10 cellular contexts compared by ENCODE assay signal in genomic region chr11:6656581-6656915, GRCh38. TPM values are rescaled to one million over a fixed set of nuclear protein-coding genes. Genes with fewer than 3 reads are reported as not detected.
DNase-seq lines count a peak whose midpoint lies in the region; ATAC-seq lines count a peak whose summit lies in the region.
"Had no signal": no experiment of that assay in that cellular context is flagged by ENCODE, and none has a peak within 500 bp of the region (broad histone marks: within the 10 kb centered on the region; RNA-seq: fewer than 3 reads in every experiment).

No MANE protein-coding gene starts in this region.

- in situ Hi-C loops in ACHN (cut with HindIII; ENCODE audit: low pct_ligation_motif_present, low pct_unique_long_range_greater_than_20kb, low sequenced_read_pairs) = no loop called here

- no peak for ATAC-seq in activated naive CD4-positive, alpha-beta T cell treated with anti-CD3 and anti-CD28 coated beads, Interleukin-2, amount 50 U/mL, for 72 hours
- no peak for ATAC-seq in activated naive CD8-positive, alpha-beta T cell treated with anti-CD3 and anti-CD28 coated beads, Interleukin-2, amount 10 ng/mL, durations not matched to agents 7 days and 5 days (ENCODE audit: low read depth)
- ATAC-seq in GM19455 (IDR thresholded peaks at IDR 0.05; ENCODE audit: unreplicated experiment) = no peak

- H3K4ac ChIP-seq in mesendoderm (ENCODE audit: low read depth, low read length) = no peak overlapping the region

- H3K9me3 ChIP-seq in subcutaneous abdominal adipose tissue (ENCODE audit: control insufficient read depth in 5 of 5, low read length in 5 of 5) = no peaks in the 10 kb centered on the region
- H3K9me3 ChIP-seq: BE2C had no signal

- H3K18ac ChIP-seq in mesendoderm (ENCODE audit: low read length) = no peak overlapping the region

- peak overlapping the region; percentile 59 for H3K4me3 Mint-ChIP-seq in activated naive CD4-positive, alpha-beta T cell treated with anti-CD3 and anti-CD28 coated beads, Interleukin-2, amount 10 ng/mL, durations not matched to agents 7 days and 5 days
- peak overlapping the region; percentile 74 for H3K4me3 Mint-ChIP-seq in activated naive CD8-positive, alpha-beta T cell treated with anti-CD3 and anti-CD28 coated beads, Interleukin-2, amount 10 ng/mL, durations not matched to agents 7 days and 5 days

- H3K79me2 ChIP-seq in mesendoderm (ENCODE audit: control insufficient read depth, insufficient read depth, low read length) = no peaks in the 10 kb centered on the region

- peak overlapping the region; percentile 91 for H3K56ac ChIP-seq in mesendoderm (ENCODE audit: low read length)

- no peak overlapping the region for H2BK5ac ChIP-seq in mesendoderm (ENCODE audit: low read length)

- H3K9ac ChIP-seq in mesendoderm (ENCODE audit: low read length) = peak overlapping the region; percentile 80
- peak overlapping the region in 3 of 5 donors; percentile 49 to 65 (median 62) for H3K9ac ChIP-seq in subcutaneous abdominal adipose tissue (ENCODE audit: low read length in 5 of 5)

- H3K27me3 ChIP-seq in mesendoderm (ENCODE audit: insufficient read depth, low read length, poor library complexity) = peaks cover 6% of the 10 kb centered on the region
- peaks cover 0 to 12% (median 5%) of the 10 kb centered on the region in 5 donors for H3K27me3 ChIP-seq in subcutaneous abdominal adipose tissue (ENCODE audit: control insufficient read depth in 5 of 5, insufficient read depth in 4 of 5, low read length in 5 of 5)

- no peak overlapping the region for H3K23ac ChIP-seq in mesendoderm (ENCODE audit: low read length)

- peaks cover 16% of the 10 kb centered on the region for H3K27me3 Mint-ChIP-seq in activated naive CD4-positive, alpha-beta T cell treated with anti-CD3 and anti-CD28 coated beads, Interleukin-2, amount 10 ng/mL, durations not matched to agents 7 days and 5 days
- H3K27me3 Mint-ChIP-seq in activated naive CD8-positive, alpha-beta T cell treated with anti-CD3 and anti-CD28 coated beads, Interleukin-2, amount 10 ng/mL, durations not matched to agents 7 days and 5 days = peaks cover 16% of the 10 kb centered on the region

- no peak for DNase-seq in activated naive CD4-positive, alpha-beta T cell treated with anti-CD3 and anti-CD28 coated beads, Interleukin-2, amount 10 ng/mL, durations not matched to agents 7 days and 5 days
- DNase-seq in activated naive CD4-positive, alpha-beta T cell treated with anti-CD3 and anti-CD28 coated beads, Interleukin-2, amount 50 U/mL, for 72 hours (ENCODE audit: low spot score in 2 of 2) = no peak
- DNase-seq in activated naive CD8-positive, alpha-beta T cell treated with anti-CD3 and anti-CD28 coated beads, Interleukin-2, amount 10 ng/mL, durations not matched to agents 7 days and 5 days = no peak
- no peak for DNase-seq in mesendoderm
- DNase-seq in A172 (ENCODE audit: low spot score) = no peak
- DNase-seq in ACHN = no peak
- DNase-seq: activated CD4-positive, alpha-beta T cell treated with anti-CD3 and anti-CD28 coated beads, Interleukin-2, amount 50 U/mL, for 48 hours; BE2C had no signal

- H3K4me1 ChIP-seq in mesendoderm (ENCODE audit: control insufficient read depth, low read depth, low read length) (peaks cover 5% of the 10 kb centered on the region), subcutaneous abdominal adipose tissue (ENCODE audit: control insufficient read depth in 5 of 5, insufficient read depth in 5 of 5, low read length in 5 of 5) (peaks cover 3 to 34% (median 6%) of the 10 kb centered on the region in 5 donors)
- H3K4me1 ChIP-seq: BE2C had no signal

- no peak overlapping the region for H2BK15ac ChIP-seq in mesendoderm (replicated peaks; ENCODE audit: low read depth)

- no peak overlapping the region for H2BK120ac ChIP-seq in mesendoderm (ENCODE audit: low read depth, low read length)

- no peak overlapping the region for H2AK5ac ChIP-seq in mesendoderm (ENCODE audit: low read length)

- CTCF ChIA-PET in activated naive CD4-positive, alpha-beta T cell treated with anti-CD3 and anti-CD28 coated beads, Interleukin-2, amount 10 ng/mL, durations not matched to agents 7 days and 5 days (lab: Charles Lee) = interaction anchor here (1.4 to 1.6 kb wide), 2 partner anchors 9 to 126 kb away, joined by 4 to 5 read pairs; no protein-coding TSS in a partner anchor

- POLR2A ChIA-PET in activated naive CD8-positive, alpha-beta T cell treated with anti-CD3 and anti-CD28 coated beads, Interleukin-2, amount 10 ng/mL, durations not matched to agents 7 days and 5 days (lab: Charles Lee) = interaction anchor here (1.2 kb wide), 1 partner anchor 45 kb away, joined by 3 read pairs; the partner anchor contains the start of gene TAF10

- no peaks in the 10 kb centered on the region for H3K79me1 ChIP-seq in mesendoderm (ENCODE audit: low read length)

- peaks cover 5% of the 10 kb centered on the region for H3K4me1 Mint-ChIP-seq in activated naive CD4-positive, alpha-beta T cell treated with anti-CD3 and anti-CD28 coated beads, Interleukin-2, amount 10 ng/mL, durations not matched to agents 7 days and 5 days
- peaks cover 3% of the 10 kb centered on the region for H3K4me1 Mint-ChIP-seq in activated naive CD8-positive, alpha-beta T cell treated with anti-CD3 and anti-CD28 coated beads, Interleukin-2, amount 10 ng/mL, durations not matched to agents 7 days and 5 days

- no peak overlapping the region for H3K27ac Mint-ChIP-seq in activated naive CD4-positive, alpha-beta T cell treated with anti-CD3 and anti-CD28 coated beads, Interleukin-2, amount 10 ng/mL, durations not matched to agents 7 days and 5 days
- no peak overlapping the region for H3K27ac Mint-ChIP-seq in activated naive CD4-positive, alpha-beta T cell treated with anti-CD3 and anti-CD28 coated beads, Interleukin-2, amount 50 U/mL, for 72 hours
- no peak overlapping the region for H3K27ac Mint-ChIP-seq in activated naive CD8-positive, alpha-beta T cell treated with anti-CD3 and anti-CD28 coated beads, Interleukin-2, amount 10 ng/mL, durations not matched to agents 7 days and 5 days

- no CpG with 5 or more reads among the region's 4 CpGs for WGBS in mesendoderm (ENCODE audit: extremely low coverage, insufficient coverage, low lambda C conversion rate)

- H4K5ac ChIP-seq in mesendoderm (ENCODE audit: low read length) = no peak overlapping the region

- H3K36me3 ChIP-seq in mesendoderm (ENCODE audit: control insufficient read depth, insufficient read depth, low read length) (no peaks in the 10 kb centered on the region), subcutaneous abdominal adipose tissue (ENCODE audit: control insufficient read depth in 5 of 5, insufficient read depth in 5 of 5, low read length in 5 of 5) (no peaks in the 10 kb centered on the region)
- H3K36me3 ChIP-seq: BE2C had no signal

- no peaks in the 10 kb centered on the region for H3K36me3 Mint-ChIP-seq in activated naive CD4-positive, alpha-beta T cell treated with anti-CD3 and anti-CD28 coated beads, Interleukin-2, amount 10 ng/mL, durations not matched to agents 7 days and 5 days
- no peaks in the 10 kb centered on the region for H3K36me3 Mint-ChIP-seq in activated naive CD4-positive, alpha-beta T cell treated with anti-CD3 and anti-CD28 coated beads, Interleukin-2, amount 50 U/mL, for 72 hours
- peaks cover 2% of the 10 kb centered on the region for H3K36me3 Mint-ChIP-seq in activated naive CD8-positive, alpha-beta T cell treated with anti-CD3 and anti-CD28 coated beads, Interleukin-2, amount 10 ng/mL, durations not matched to agents 7 days and 5 days

- H4K8ac ChIP-seq in mesendoderm (ENCODE audit: low read depth, low read length) = no peak overlapping the region

- H3K4me2 ChIP-seq in mesendoderm (ENCODE audit: low read length) = no peak overlapping the region

- H3K4me3 ChIP-seq in mesendoderm (ENCODE audit: low read length) (no peak overlapping the region), subcutaneous abdominal adipose tissue (ENCODE audit: low read depth in 1 of 5, low read length in 5 of 5) (peak overlapping the region in 3 of 5 donors; percentile 52 to 75 (median 58))

- H3K9me3 Mint-ChIP-seq in activated naive CD4-positive, alpha-beta T cell treated with anti-CD3 and anti-CD28 coated beads, Interleukin-2, amount 10 ng/mL, durations not matched to agents 7 days and 5 days = no peaks in the 10 kb centered on the region
- no peaks in the 10 kb centered on the region for H3K9me3 Mint-ChIP-seq in activated naive CD4-positive, alpha-beta T cell treated with anti-CD3 and anti-CD28 coated beads, Interleukin-2, amount 50 U/mL, for 72 hours
- H3K9me3 Mint-ChIP-seq in activated naive CD8-positive, alpha-beta T cell treated with anti-CD3 and anti-CD28 coated beads, Interleukin-2, amount 10 ng/mL, durations not matched to agents 7 days and 5 days = no peaks in the 10 kb centered on the region

- H3K27ac ChIP-seq in mesendoderm (ENCODE audit: low read depth, low read length) = no peak overlapping the region
- H3K27ac ChIP-seq in subcutaneous abdominal adipose tissue (ENCODE audit: low read depth, low read length) = peak overlapping the region; percentile 63

RNA-seq across cellular contexts. Expression of gene DCHS1, which starts 0.9 kb away (rescaled TPM):
- 1 to 10 TPM in 1 of 2 donors, under 1 TPM in 1; 0.82 to 2.1 TPM for total RNA-seq in activated naive CD4-positive, alpha-beta T cell treated with anti-CD3 and anti-CD28 coated beads, Interleukin-2, amount 50 U/mL, for 72 hours
- total RNA-seq in activated naive CD8-positive, alpha-beta T cell treated with anti-CD3 and anti-CD28 coated beads, Interleukin-2, amount 10 ng/mL, durations not matched to agents 7 days and 5 days = 1 to 10 TPM; 2.1 to 2.5 TPM
- 2.9 TPM for polyA plus RNA-seq in mesendoderm (2013, experiment 1 of 2)
- polyA plus RNA-seq in mesendoderm (2013, experiment 2 of 2) = 3.0 TPM
- total RNA-seq in A172 (2014; rRNA removed; shearing (Covaris generic)) = 2.3 and 3.8 TPM in 2 replicates

RNA-seq across cellular contexts. Expression of gene MRPL17, which starts 26.6 kb away (rescaled TPM):
- 100 to 1,000 TPM in 1 of 2 donors, 10 to 100 TPM in 1; 92.4 to 104 TPM for total RNA-seq in activated naive CD4-positive, alpha-beta T cell treated with anti-CD3 and anti-CD28 coated beads, Interleukin-2, amount 50 U/mL, for 72 hours
- 10 to 100 TPM; 50.9 to 51.4 TPM for total RNA-seq in activated naive CD8-positive, alpha-beta T cell treated with anti-CD3 and anti-CD28 coated beads, Interleukin-2, amount 10 ng/mL, durations not matched to agents 7 days and 5 days
- 90.2 TPM for polyA plus RNA-seq in mesendoderm (2013, experiment 1 of 2)
- polyA plus RNA-seq in mesendoderm (2013, experiment 2 of 2) = 91.6 TPM
- total RNA-seq in A172 (2014; rRNA removed; shearing (Covaris generic)) = 121 and 417 TPM in 2 replicates

RNA-seq across cellular contexts. Expression of gene TPP1, which starts 37.3 kb away (rescaled TPM):
- 10 to 100 TPM; 54.7 to 67.4 TPM for total RNA-seq in activated naive CD4-positive, alpha-beta T cell treated with anti-CD3 and anti-CD28 coated beads, Interleukin-2, amount 50 U/mL, for 72 hours
- total RNA-seq in activated naive CD8-positive, alpha-beta T cell treated with anti-CD3 and anti-CD28 coated beads, Interleukin-2, amount 10 ng/mL, durations not matched to agents 7 days and 5 days = 100 to 1,000 TPM; 114 to 120 TPM
- polyA plus RNA-seq in mesendoderm (2013, experiment 1 of 2) = 28.7 TPM
- 27.8 TPM for polyA plus RNA-seq in mesendoderm (2013, experiment 2 of 2)
- total RNA-seq in A172 (2014; rRNA removed; shearing (Covaris generic)) = 31.7 and 34.9 TPM in 2 replicates

RNA-seq across cellular contexts. Expression of gene TAF10, which starts 44.5 kb away (rescaled TPM):
- total RNA-seq in activated naive CD4-positive, alpha-beta T cell treated with anti-CD3 and anti-CD28 coated beads, Interleukin-2, amount 50 U/mL, for 72 hours = 100 to 1,000 TPM in 1 of 2 donors, 10 to 100 TPM in 1; 95.3 to 166 TPM
- 100 to 1,000 TPM; 154 to 156 TPM for total RNA-seq in activated naive CD8-positive, alpha-beta T cell treated with anti-CD3 and anti-CD28 coated beads, Interleukin-2, amount 10 ng/mL, durations not matched to agents 7 days and 5 days
- 209 TPM for polyA plus RNA-seq in mesendoderm (2013, experiment 1 of 2)
- 219 TPM for polyA plus RNA-seq in mesendoderm (2013, experiment 2 of 2)
- total RNA-seq in A172 (2014; rRNA removed; shearing (Covaris generic)) = 53.6 and 67.5 TPM in 2 replicates

RNA-seq across cellular contexts. Expression of gene ILK, which starts 53.0 kb away (rescaled TPM):
- 10 to 100 TPM; 72.1 to 99.7 TPM for total RNA-seq in activated naive CD4-positive, alpha-beta T cell treated with anti-CD3 and anti-CD28 coated beads, Interleukin-2, amount 50 U/mL, for 72 hours
- 100 to 1,000 TPM; 195 to 207 TPM for total RNA-seq in activated naive CD8-positive, alpha-beta T cell treated with anti-CD3 and anti-CD28 coated beads, Interleukin-2, amount 10 ng/mL, durations not matched to agents 7 days and 5 days
- polyA plus RNA-seq in mesendoderm (2013, experiment 1 of 2) = 164 TPM
- 171 TPM for polyA plus RNA-seq in mesendoderm (2013, experiment 2 of 2)
- total RNA-seq in A172 (2014; rRNA removed; shearing (Covaris generic)) = 210 and 231 TPM in 2 replicates
